ENCODE assay signal across 25 cellular contexts in genomic region chr2:51919395-51919794, GRCh38.
DNase-seq lines count a peak whose midpoint lies in the region; ATAC-seq, FAIRE-seq and TF ChIP-seq lines count a peak whose summit lies in the region.
"Had no signal": no experiment of that assay in that cellular context is flagged by ENCODE, and none has a peak within 500 bp of the region (broad histone marks: within the 10 kb centered on the region; RNA-seq: fewer than 3 reads in every experiment).

No MANE protein-coding gene starts in this region.

- peaks cover 25% of the 10 kb centered on the region for H3K4me1 ChIP-seq in ACC112 (ENCODE audit: control insufficient read depth, insufficient read depth, low read length, unreplicated experiment)
- H3K4me1 ChIP-seq in foreskin keratinocyte, result no peaks in the 10 kb centered on the region
- H3K4me1 ChIP-seq: A549, gastrocnemius medialis had no signal

- H3K9me3 Mint-ChIP-seq in HFFc6, result peaks cover 36% of the 10 kb centered on the region

- H3K36me3 ChIP-seq in ACC112 (ENCODE audit: insufficient read depth, low read length), result no peaks in the 10 kb centered on the region
- H3K36me3 ChIP-seq: gastrocnemius medialis had no signal

- no peak for TF ChIP-seq CTCF in foreskin keratinocyte (conservative IDR thresholded peaks at IDR 0.05)
- TF ChIP-seq CTCF in HFFc6 (IDR thresholded peaks at IDR 0.05), result no peak

- no peak for ATAC-seq in foreskin keratinocyte
- ATAC-seq in GM21360 (IDR thresholded peaks at IDR 0.05; ENCODE audit: unreplicated experiment), result no peak
- ATAC-seq: A549; activated naive CD8-positive, alpha-beta T cell treated with anti-CD3 and anti-CD28 coated beads, Interleukin-2, amount 50 U/mL, for 24 hours; natural killer cell; Right ventricle myocardium inferior; T-cell had no signal

- peaks cover 18% of the 10 kb centered on the region for H3K36me3 Mint-ChIP-seq in HFFc6 (ENCODE audit: low read depth)
- H3K36me3 Mint-ChIP-seq: T-cell had no signal

- DNase-seq in HTR-8/SVneo (ENCODE audit: insufficient read length, low spot score) (peak; percentile 3), brain pericyte (ENCODE audit: low read depth, low spot score) (peak; percentile 3), foreskin keratinocyte (peak; percentile 7 to 47), HFFc6 (no peak), NCI-H2196 (lab: John Stamatoyannopoulos, UW; ENCODE audit: unreplicated experiment) (no peak), medulla oblongata (ENCODE audit: extremely low spot score) (no peak)
- DNase-seq: activated CD4-positive, alpha-beta T cell treated with anti-CD3 and anti-CD28 coated beads, Interleukin-2, amount 10 ng/mL, durations not matched to agents 24 days and 14 days; activated naive CD8-positive, alpha-beta T cell treated with anti-CD3 and anti-CD28 coated beads, Interleukin-2, amount 50 U/mL, for 24 hours; C1 segment of cervical spinal cord; cerebellar nuclear complex; gastrocnemius medialis; KBM-7; mesendoderm; natural killer cell; NCI-H1092; NCI-H2081; small intestine; stimulated activated CD4-positive, alpha-beta T cell treated with anti-CD3 and anti-CD28 coated beads, Interleukin-4, amount 100 ng/mL, for 24 hours; T-cell had no signal

- H3K4me3 Mint-ChIP-seq in HFFc6, result no peak overlapping the region
- H3K4me3 Mint-ChIP-seq: activated CD4-positive, alpha-beta T cell treated with anti-CD3 and anti-CD28 coated beads, Interleukin-2, amount 10 ng/mL, durations not matched to agents 24 days and 14 days; activated naive CD8-positive, alpha-beta T cell treated with anti-CD3 and anti-CD28 coated beads, Interleukin-2, amount 50 U/mL, for 24 hours; natural killer cell; T-cell had no signal

- 0 out of 2 replicates have a peak overlapping the region, but pooled peaks have one; percentile 34 for H3K4me3 ChIP-seq in ACC112 (ENCODE audit: low read depth, low read length)
- H3K4me3 ChIP-seq: A549, gastrocnemius medialis had no signal

- H3K27ac Mint-ChIP-seq in HFFc6, result no peak overlapping the region
- H3K27ac Mint-ChIP-seq: activated CD4-positive, alpha-beta T cell treated with anti-CD3 and anti-CD28 coated beads, Interleukin-2, amount 10 ng/mL, durations not matched to agents 24 days and 14 days; activated naive CD8-positive, alpha-beta T cell treated with anti-CD3 and anti-CD28 coated beads, Interleukin-2, amount 50 U/mL, for 24 hours; natural killer cell; progenitor cell of endocrine pancreas; T-cell had no signal

- H3K27ac ChIP-seq in ACC112 (ENCODE audit: low read depth, low read length), result peak overlapping the region; percentile 66
- H3K27ac ChIP-seq in foreskin keratinocyte, result no peak overlapping the region
- H3K27ac ChIP-seq: A549, gastrocnemius medialis had no signal

- H3K27me3 Mint-ChIP-seq in HFFc6 (ENCODE audit: insufficient read depth), result no peaks in the 10 kb centered on the region
- H3K27me3 Mint-ChIP-seq: activated CD4-positive, alpha-beta T cell treated with anti-CD3 and anti-CD28 coated beads, Interleukin-2, amount 10 ng/mL, durations not matched to agents 24 days and 14 days; activated naive CD8-positive, alpha-beta T cell treated with anti-CD3 and anti-CD28 coated beads, Interleukin-2, amount 50 U/mL, for 24 hours; progenitor cell of endocrine pancreas; T-cell had no signal

- no peak overlapping the region for H2AFZ ChIP-seq in ACC112 (ENCODE audit: low read length, unreplicated experiment)

- H3K4me1 Mint-ChIP-seq in HFFc6 (ENCODE audit: low read depth), result peaks cover 19% of the 10 kb centered on the region
- H3K4me1 Mint-ChIP-seq: activated CD4-positive, alpha-beta T cell treated with anti-CD3 and anti-CD28 coated beads, Interleukin-2, amount 10 ng/mL, durations not matched to agents 24 days and 14 days; activated naive CD8-positive, alpha-beta T cell treated with anti-CD3 and anti-CD28 coated beads, Interleukin-2, amount 50 U/mL, for 24 hours; natural killer cell; T-cell had no signal

- H3K27me3 ChIP-seq in ACC112 (ENCODE audit: insufficient read depth, low read length) (no peaks in the 10 kb centered on the region), foreskin keratinocyte (no peaks in the 10 kb centered on the region)
- H3K27me3 ChIP-seq: gastrocnemius medialis had no signal

- FAIRE-seq in HTR-8/SVneo (lab: Jason Lieb, UNC), result no peak
- FAIRE-seq: A549, GM12891, small intestine had no signal

- H3K79me2 ChIP-seq in ACC112 (ENCODE audit: control insufficient read depth, insufficient read depth, low read length, unreplicated experiment), result no peaks in the 10 kb centered on the region

Comparison
In these comparisons a context has a peak if more than half of its experiments do, and no peak if none do; other contexts are left out.
1. DNase-seq: peak in HTR-8/SVneo (single experiment), brain pericyte (single experiment) and foreskin keratinocyte (2 of 2); none in HFFc6 (single experiment), NCI-H2196 (single experiment) and medulla oblongata (single experiment).